11 cellular contexts compared by ENCODE assay signal in the genomic region with DNA sequence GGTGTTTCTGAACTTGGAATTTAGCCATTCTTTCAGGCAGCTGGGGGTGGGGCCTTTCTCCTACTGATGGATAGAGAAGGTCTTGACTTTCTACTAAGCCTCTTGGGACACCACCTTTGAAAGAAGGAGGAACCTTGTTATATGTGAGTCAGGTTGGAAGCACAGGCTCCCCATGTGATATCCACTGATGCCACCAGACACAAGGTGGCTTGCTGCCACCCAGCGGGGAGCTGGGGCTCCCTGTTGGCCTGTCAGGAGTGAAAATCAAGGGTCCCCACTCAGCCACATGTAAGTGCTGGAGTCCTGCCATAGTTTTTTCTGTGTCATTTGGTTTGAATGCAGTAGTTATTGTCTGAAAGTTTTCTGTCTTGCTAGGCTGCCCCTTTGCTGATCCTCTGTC.
DNase-seq lines count a peak whose midpoint lies in the region; ATAC-seq and TF ChIP-seq lines count a peak whose summit lies in the region.
"Had no signal": no experiment of that assay in that cellular context is flagged by ENCODE, and none has a peak within 500 bp of the region (broad histone marks: within the 10 kb centered on the region; RNA-seq: fewer than 3 reads in every experiment).

No MANE protein-coding gene starts in this region.

- no peak for ATAC-seq in activated T-helper 17 cell treated with anti-CD3 and anti-CD28 coated beads, Interleukin-2, amount 50 U/mL, for 72 hours (replicated peaks)
- ATAC-seq in GM19328 (IDR thresholded peaks at IDR 0.05; ENCODE audit: unreplicated experiment): no peak
- ATAC-seq: mucosa of descending colon had no signal

- no peak overlapping the region for H3K27ac Mint-ChIP-seq in activated T-helper 17 cell treated with anti-CD3 and anti-CD28 coated beads, Interleukin-2, amount 50 U/mL, for 72 hours
- H3K27ac Mint-ChIP-seq: activated T-cell treated with anti-CD3 and anti-CD28 coated beads, Interleukin-2, amount 50 U/mL, for 24 hours had no signal

- no peaks in the 10 kb centered on the region for H3K4me1 Mint-ChIP-seq in activated T-helper 17 cell treated with anti-CD3 and anti-CD28 coated beads, Interleukin-2, amount 50 U/mL, for 72 hours

- DNase-seq in GM10266 (ENCODE audit: extremely low spot score) (no peak), HT-29 (ENCODE audit: low spot score) (peak; percentile 63), RWPE1 (ENCODE audit: low spot score) (peak; percentile 54), iris pigment epithelial cell (ENCODE audit: low read depth) (peak; percentile 14), NCI-H446 (lab: John Stamatoyannopoulos, UW) (no peak)
- DNase-seq: activated T-cell treated with anti-CD3 and anti-CD28 coated beads, Interleukin-2, amount 50 U/mL, for 24 hours; head of caudate nucleus; NCI-H226 had no signal

- no peak overlapping the region for H3K27ac ChIP-seq in RWPE1

- TF ChIP-seq CTCF in GM10266 (IDR thresholded peaks at IDR 0.05; ENCODE audit: control insufficient read depth, insufficient read depth, low read depth, missing control alignments) (peak; percentile 41), RWPE1 (conservative IDR thresholded peaks at IDR 0.05; ENCODE audit: low read depth) (peak; percentile 37; the same call in 1 of the 2 replicates)

- POLR2A ChIA-PET in RWPE1 (lab: Yijun Ruan, JAX; ENCODE audit: low non-redundant PET): no interaction called here

- no peak overlapping the region for H3K4me3 Mint-ChIP-seq in activated T-helper 17 cell treated with anti-CD3 and anti-CD28 coated beads, Interleukin-2, amount 50 U/mL, for 72 hours
- H3K4me3 Mint-ChIP-seq: activated T-cell treated with anti-CD3 and anti-CD28 coated beads, Interleukin-2, amount 50 U/mL, for 24 hours had no signal

- H3K9me3 Mint-ChIP-seq in activated T-helper 17 cell treated with anti-CD3 and anti-CD28 coated beads, Interleukin-2, amount 50 U/mL, for 72 hours: no peaks in the 10 kb centered on the region
- H3K9me3 Mint-ChIP-seq: activated T-cell treated with anti-CD3 and anti-CD28 coated beads, Interleukin-2, amount 50 U/mL, for 24 hours had no signal

- H3K36me3 Mint-ChIP-seq in activated T-helper 17 cell treated with anti-CD3 and anti-CD28 coated beads, Interleukin-2, amount 50 U/mL, for 72 hours (ENCODE audit: low read depth): no peaks in the 10 kb centered on the region

- H3K27me3 Mint-ChIP-seq in activated T-helper 17 cell treated with anti-CD3 and anti-CD28 coated beads, Interleukin-2, amount 50 U/mL, for 72 hours: peaks cover 32% of the 10 kb centered on the region

- CTCF ChIA-PET in RWPE1 (lab: Yijun Ruan, JAX): interaction anchor here (0.6 to 0.9 kb wide), 5 partner anchors 131 to 1035 kb away, joined by 3 to 6 read pairs (median 3); no protein-coding TSS in a partner anchor

Comparison
In these comparisons a context has a peak if more than half of its experiments do, and no peak if none do; other contexts are left out.
1. DNase-seq: peak in HT-29 (single experiment), RWPE1 (single experiment) and iris pigment epithelial cell (single experiment); none in GM10266 (single experiment) and NCI-H446 (0 of 2).